14 cellular contexts compared by ENCODE assay signal in the genomic region with DNA sequence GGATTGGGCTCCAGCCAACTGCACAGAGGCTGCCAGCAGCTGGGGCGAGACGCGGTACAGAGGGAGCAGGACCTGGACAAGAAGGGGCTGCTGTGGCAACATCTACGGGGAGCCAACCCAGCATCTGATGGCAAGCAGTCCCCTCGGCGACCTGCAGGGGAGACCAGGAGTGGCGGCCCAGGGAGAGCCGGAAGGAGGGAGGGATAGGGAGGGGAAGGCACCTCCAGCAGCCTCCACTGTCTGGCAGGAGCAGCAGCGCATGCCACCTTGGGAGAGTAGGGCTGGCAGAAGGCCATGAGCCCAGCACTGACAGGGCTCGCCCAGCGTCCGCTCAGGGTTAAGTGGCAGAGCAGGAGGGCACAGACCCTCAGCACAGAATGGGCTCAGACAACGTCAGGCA. TPM values are rescaled to one million over a fixed set of nuclear protein-coding genes. Genes with fewer than 3 reads are reported as not detected.
DNase-seq lines count a peak whose midpoint lies in the region; ATAC-seq, FAIRE-seq and TF ChIP-seq lines count a peak whose summit lies in the region.
"Had no signal": no experiment of that assay in that cellular context is flagged by ENCODE, and none has a peak within 500 bp of the region (broad histone marks: within the 10 kb centered on the region; RNA-seq: fewer than 3 reads in every experiment).

No MANE protein-coding gene starts in this region.

- H3K79me2 ChIP-seq in H1 (ENCODE audit: control insufficient read depth in 1 of 2, insufficient read depth in 2 of 2, low read length in 2 of 2): no peaks in the 10 kb centered on the region

- POLR2A ChIA-PET in H1 (lab: Charles Lee; ENCODE audit: partially characterized antibody): no interaction called here

- H3K4me3 ChIP-seq in GM12875 (ENCODE audit: low read depth, low read length) (no peak overlapping the region), H1 (ENCODE audit: extremely low read depth in 1 of 4, insufficient read depth in 2 of 4, low read depth in 3 of 4, low read length in 4 of 4) (no peak overlapping the region)
- H3K4me3 ChIP-seq: adrenal gland, spleen had no signal

- no peak overlapping the region for H2BK12ac ChIP-seq in H1 (ENCODE audit: low read depth, low read length)

- no peaks in the 10 kb centered on the region for H3K23me2 ChIP-seq in H1 (ENCODE audit: low read depth, low read length)

- no peak overlapping the region for H2BK20ac ChIP-seq in H1 (ENCODE audit: low read length)

- peaks cover 3 to 7% of the 10 kb centered on the region in 2 experiments for H4K20me1 ChIP-seq in H1 (replicated peaks in 1 of 2; ENCODE audit: control insufficient read depth in 1 of 2, insufficient read depth in 2 of 2, low read length in 2 of 2)

- no peaks in the 10 kb centered on the region; a peak in 1 of 7 replicates for H3K27me3 ChIP-seq in H1 (replicated peaks in 1 of 4; ENCODE audit: control insufficient read depth in 3 of 4, extremely low read depth in 1 of 4, insufficient read depth in 3 of 4, low read length in 3 of 4)

- no peak overlapping the region for H2BK120ac ChIP-seq in H1 (replicated peaks; ENCODE audit: low read depth, low read length)

- H4K5ac ChIP-seq in H1 (ENCODE audit: insufficient read length, low read depth, low read length): no peak overlapping the region

- TF ChIP-seq EP300 in H1 (IDR thresholded peaks at IDR 0.05; ENCODE audit: borderline replicate concordance in 1 of 2, low read depth in 2 of 2, low read length in 2 of 2): no peak

- H3K14ac ChIP-seq in H1 (ENCODE audit: insufficient read length): no peak overlapping the region

- no peak overlapping the region for H2AK5ac ChIP-seq in H1 (ENCODE audit: low read depth, low read length)

- H3K4me1 ChIP-seq in H1 (replicated peaks in 1 of 4; ENCODE audit: control insufficient read depth in 3 of 4, insufficient read depth in 4 of 4, low read length in 3 of 4): peaks cover 0 to 8% (median 2%) of the 10 kb centered on the region in 4 experiments; a peak in 4 of 7 replicates
- H3K4me1 ChIP-seq: adrenal gland had no signal

- H3K4ac ChIP-seq in H1 (replicated peaks; ENCODE audit: insufficient read length, low read depth, low read length): no peak overlapping the region

- no peaks in the 10 kb centered on the region for H3K79me1 ChIP-seq in H1 (ENCODE audit: low read depth, low read length)

- ATAC-seq in GM19324 (IDR thresholded peaks at IDR 0.05; ENCODE audit: low FRiP score, unreplicated experiment) (no peak), GM19035 (IDR thresholded peaks at IDR 0.05; ENCODE audit: unreplicated experiment) (no peak), GM19023 (IDR thresholded peaks at IDR 0.05; ENCODE audit: unreplicated experiment) (no peak)

- DNase-seq in DMS153 (lab: John Stamatoyannopoulos, UW) (peak; percentile 63), NCI-H510A (lab: John Stamatoyannopoulos, UW) (peak; percentile 94), H1 (ENCODE audit: low read depth in 1 of 2, low spot score in 2 of 2) (no peak), mucosa of gallbladder (ENCODE audit: low spot score) (no peak)
- DNase-seq: activated CD4-positive, alpha-beta T cell treated with anti-CD3 and anti-CD28 coated beads for 1 hour; activated T-cell treated with anti-CD3 and anti-CD28 coated beads, Interleukin-2, amount 50 U/mL, for 24 hours; CD4-positive, CD25-positive, alpha-beta regulatory T cell; spleen; SW 1271 had no signal

- H3K36me3 ChIP-seq in H1 (ENCODE audit: control insufficient read depth in 2 of 4, insufficient read depth in 4 of 4, low read length in 3 of 4): no peaks in the 10 kb centered on the region
- H3K36me3 ChIP-seq: adrenal gland, spleen had no signal

- H4K8ac ChIP-seq in H1 (ENCODE audit: extremely low read depth, insufficient read depth, low read length): no peak overlapping the region

- TF ChIP-seq CTCF in GM12875 (IDR thresholded peaks at IDR 0.05; ENCODE audit: borderline replicate concordance, insufficient read depth, low read depth, low read length) (peak; percentile 23; the same call in 1 of the 2 replicates), H1 (IDR thresholded peaks at IDR 0.05; ENCODE audit: control extremely low read depth in 1 of 3, insufficient read depth in 1 of 3, low read depth in 1 of 3, low read length in 3 of 3) (peak in 2 of 3 experiments; percentile 44 to 50; a peak in 2 of 4 replicates)

- H2AFZ ChIP-seq in H1 (ENCODE audit: low read length): no peak overlapping the region

- no peak overlapping the region for H3K23ac ChIP-seq in H1 (ENCODE audit: insufficient read length)

- H3K18ac ChIP-seq in H1 (ENCODE audit: extremely low read depth, low read length): no peak overlapping the region; the same call in 1 of the 2 replicates

- no peak overlapping the region for H2BK15ac ChIP-seq in H1 (ENCODE audit: low read length)

- TF ChIP-seq RAD21 in H1 (IDR thresholded peaks at IDR 0.05 in 1 of 2, conservative IDR thresholded peaks at IDR 0.05 in 1 of 2; ENCODE audit: low read depth in 2 of 2, low read length in 2 of 2): peak in 1 of 2 experiments; percentile 44; a peak in 1 of 4 replicates

- 0 out of 2 replicates have a peak overlapping the region, but pooled peaks have one; percentile 40 for H2BK5ac ChIP-seq in H1 (ENCODE audit: low read depth, low read length)

- CTCF ChIA-PET in H1 (lab: Charles Lee; ENCODE audit: partially characterized antibody): interaction anchor here (1.1 to 4.7 kb wide), 7 partner anchors 8 to 110 kb away, joined by 3 to 40 read pairs (median 4); no protein-coding TSS in a partner anchor

- 79% methylated on average over 13 of the region's 13 CpGs; no CpG with 5 or more reads in 1 of the 2 experiments for WGBS in H1 (ENCODE audit: extremely low coverage in 1 of 2, insufficient coverage in 1 of 2, insufficient read length in 1 of 2, insufficient replicate concordance in 2 of 2, low coverage in 1 of 2, low lambda C conversion rate in 2 of 2, missing lambda C conversion rate in 1 of 2), 2 experiments

- H3K9me3 ChIP-seq in H1 (ENCODE audit: insufficient read depth in 2 of 2, low read depth in 1 of 2, low read length in 1 of 2): no peaks in the 10 kb centered on the region
- H3K9me3 ChIP-seq: adrenal gland, spleen had no signal

- no peak overlapping the region for H3K9ac ChIP-seq in H1 (replicated peaks in 1 of 4; ENCODE audit: extremely low read depth in 1 of 4, low read depth in 3 of 4, low read length in 3 of 4)

- no peak overlapping the region for H4K91ac ChIP-seq in H1 (replicated peaks; ENCODE audit: insufficient read length, low read length)

- FAIRE-seq in H1 (lab: Jason Lieb, UNC): no peak

- no peak overlapping the region for H3K56ac ChIP-seq in H1 (replicated peaks; ENCODE audit: insufficient read length, low read depth, low read length)

- no peak overlapping the region for H3K27ac ChIP-seq in H1 (ENCODE audit: low read depth, low read length)
- H3K27ac ChIP-seq: adrenal gland, spleen had no signal

- H3K4me2 ChIP-seq in H1 (ENCODE audit: insufficient read depth in 1 of 2, low read depth in 2 of 2, low read length in 2 of 2): no peak overlapping the region

- no peak for TF ChIP-seq POLR2A in H1 (IDR thresholded peaks at IDR 0.05; ENCODE audit: control extremely low read depth in 1 of 2, low read depth in 2 of 2, low read length in 2 of 2)

TF ChIP-seq in H1, 55 proteins besides CTCF, POLR2A, EP300 and RAD21 (continues in another document):
- TF ChIP-seq EZH2 (IDR thresholded peaks at IDR 0.05; ENCODE audit: low read depth, low read length, severe bottlenecking) (no peak), POLR2AphosphoS5 (IDR thresholded peaks at IDR 0.05; ENCODE audit: low read depth, low read length) (no peak), YY1 (IDR thresholded peaks at IDR 0.05; ENCODE audit: low read depth, low read length) (no peak), KDM1A (IDR thresholded peaks at IDR 0.05; ENCODE audit: borderline replicate concordance, low read length) (no peak), RFX5 (IDR thresholded peaks at IDR 0.05; ENCODE audit: borderline replicate concordance, low read depth, low read length) (no peak)
- TF ChIP-seq, protein P1, sequence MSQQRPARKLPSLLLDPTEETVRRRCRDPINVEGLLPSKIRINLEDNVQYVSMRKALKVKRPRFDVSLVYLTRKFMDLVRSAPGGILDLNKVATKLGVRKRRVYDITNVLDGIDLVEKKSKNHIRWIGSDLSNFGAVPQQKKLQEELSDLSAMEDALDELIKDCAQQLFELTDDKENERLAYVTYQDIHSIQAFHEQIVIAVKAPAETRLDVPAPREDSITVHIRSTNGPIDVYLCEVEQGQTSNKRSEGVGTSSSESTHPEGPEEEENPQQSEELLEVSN (IDR thresholded peaks at IDR 0.05): no peak

RNA-seq across cellular contexts. Expression of gene CHD5, which starts 17.3 kb away (rescaled TPM):
- 0.94 and 1.8 TPM in 2 replicates for total RNA-seq in H1 (2021; fragmentation: NEBNext Ultra II Directional; extraction: Animal tissue kit (Norgen Biotek cat#: 25700))
- polyA plus RNA-seq in H1 (2011; rRNA removed): 0.42 and 0.58 TPM in 2 replicates
- 0.48 TPM for polyA plus RNA-seq in H1 (2011; cell fraction: cytosol; rRNA removed)
- polyA plus RNA-seq in H1 (2011; cell fraction: nucleus; rRNA removed): 3.5 TPM
- polyA plus RNA-seq in H1 (2012, experiment 1 of 2): 0.48 to 1.5 TPM (median 0.97 TPM) in 4 replicates
- polyA plus RNA-seq in H1 (2012, experiment 2 of 2): 0.43 TPM
- 0.77 TPM for polyA plus RNA-seq in H1 (2013, experiment 1 of 2)
- polyA plus RNA-seq in H1 (2013, experiment 2 of 2): 0.31 TPM
- 0.47 and 0.80 TPM in 2 replicates for polyA minus RNA-seq in H1 (2011; rRNA and poly(A)+ RNA removed)
- polyA minus RNA-seq in H1 (2011; cell fraction: cytosol; rRNA and poly(A)+ RNA removed): 0.37 TPM
- polyA minus RNA-seq in H1 (2011; cell fraction: nucleus; rRNA and poly(A)+ RNA removed): 0.90 TPM
- 0.23 TPM for total RNA-seq in mucosa of gallbladder
- total RNA-seq: CD4-positive, CD25-positive, alpha-beta regulatory T cell had no signal
- polyA plus RNA-seq: CD4-positive, CD25-positive, alpha-beta regulatory T cell had no signal

RNA-seq across cellular contexts. Expression of gene RPL22, which starts 36.6 kb away (rescaled TPM):
- total RNA-seq in H1 (2021; fragmentation: NEBNext Ultra II Directional; extraction: Animal tissue kit (Norgen Biotek cat#: 25700)): 521 and 545 TPM in 2 replicates
- polyA plus RNA-seq in H1 (2011; rRNA removed): 66.8 and 133 TPM in 2 replicates
- 234 TPM for polyA plus RNA-seq in H1 (2011; cell fraction: cytosol; rRNA removed)
- polyA plus RNA-seq in H1 (2011; cell fraction: nucleus; rRNA removed): 28.4 TPM
- 870 to 2,565 TPM (median 1,339 TPM) in 4 replicates for polyA plus RNA-seq in H1 (2012, experiment 1 of 2)
- 330 TPM for polyA plus RNA-seq in H1 (2012, experiment 2 of 2)
- polyA plus RNA-seq in H1 (2013, experiment 1 of 2): 1,194 TPM
- 1,207 TPM for polyA plus RNA-seq in H1 (2013, experiment 2 of 2)
- 27.6 and 29.8 TPM in 2 replicates for polyA minus RNA-seq in H1 (2011; rRNA and poly(A)+ RNA removed)
- polyA minus RNA-seq in H1 (2011; cell fraction: cytosol; rRNA and poly(A)+ RNA removed): 49.7 TPM
- 47.9 TPM for polyA minus RNA-seq in H1 (2011; cell fraction: nucleus; rRNA and poly(A)+ RNA removed)
- total RNA-seq in mucosa of gallbladder: 282 TPM

RNA-seq across cellular contexts. Expression of gene RNF207, which starts 43.1 kb away (rescaled TPM):
- total RNA-seq in H1 (2021; fragmentation: NEBNext Ultra II Directional; extraction: Animal tissue kit (Norgen Biotek cat#: 25700)): 3.9 and 4.2 TPM in 2 replicates
- 5.4 and 15.9 TPM in 2 replicates for polyA plus RNA-seq in H1 (2011; rRNA removed)
- polyA plus RNA-seq in H1 (2011; cell fraction: cytosol; rRNA removed): 9.2 TPM
- polyA plus RNA-seq in H1 (2011; cell fraction: nucleus; rRNA removed): 47.4 TPM
- 2.6 to 5.0 TPM (median 3.8 TPM) in 4 replicates for polyA plus RNA-seq in H1 (2012, experiment 1 of 2)
- 2.8 TPM for polyA plus RNA-seq in H1 (2012, experiment 2 of 2)
- 4.3 TPM for polyA plus RNA-seq in H1 (2013, experiment 1 of 2)
- 3.0 TPM for polyA plus RNA-seq in H1 (2013, experiment 2 of 2)
- 4.7 and 6.1 TPM in 2 replicates for polyA minus RNA-seq in H1 (2011; rRNA and poly(A)+ RNA removed)
- polyA minus RNA-seq in H1 (2011; cell fraction: cytosol; rRNA and poly(A)+ RNA removed): 5.7 TPM
- polyA minus RNA-seq in H1 (2011; cell fraction: nucleus; rRNA and poly(A)+ RNA removed): 17.2 TPM
- total RNA-seq in mucosa of gallbladder: 26.6 TPM

Comparison
In these comparisons a context has a peak if more than half of its experiments do, and no peak if none do; other contexts are left out.
1. DNase-seq: peak in DMS153 (single experiment) and NCI-H510A (single experiment); none in H1 (0 of 2) and mucosa of gallbladder (single experiment).